4 cellular contexts compared by ENCODE assay signal in genomic region chr13:88417801-88418200, GRCh38.
TF ChIP-seq lines count a peak whose summit lies in the region.

No MANE protein-coding gene starts in this region.

TF ChIP-seq in HepG2, 621 proteins besides CTCF, POLR2A, EP300 and RAD21 (continues in another document):
- TF ChIP-seq SMARCE1 (IDR thresholded peaks at IDR 0.05; ENCODE audit: borderline replicate concordance) (no peak), ZBTB4 (CRISPR knock-in tag; IDR thresholded peaks at IDR 0.05; ENCODE audit: borderline replicate concordance) (no peak), FOXK2 (IDR thresholded peaks at IDR 0.05) (no peak), MAFK (conservative IDR thresholded peaks at IDR 0.05 in 1 of 2, IDR thresholded peaks at IDR 0.05 in 1 of 2; ENCODE audit: low read length in 2 of 2) (peak; percentile 71 to 81), ZNF552 (CRISPR knock-in tag; IDR thresholded peaks at IDR 0.05; ENCODE audit: borderline replicate concordance) (no peak), ZNF414 (CRISPR knock-in tag; IDR thresholded peaks at IDR 0.05) (no peak), CHCHD3 (CRISPR knock-in tag; IDR thresholded peaks at IDR 0.05) (no peak), THRA (CRISPR knock-in tag; IDR thresholded peaks at IDR 0.05; ENCODE audit: borderline replicate concordance) (no peak)

TF ChIP-seq in A549, 52 proteins besides CTCF, POLR2A, EP300 and RAD21:
- TF ChIP-seq FOXS1 (CRISPR knock-in tag; IDR thresholded peaks at IDR 0.05) (no peak), MAFK (IDR thresholded peaks at IDR 0.05; ENCODE audit: partially characterized antibody) (peak; percentile 51)

TF ChIP-seq in IMR-90, 13 proteins besides CTCF, POLR2A, EP300 and RAD21:
- TF ChIP-seq MAFK (IDR thresholded peaks at IDR 0.05; ENCODE audit: low read depth, low read length) (peak; percentile 71), USF2 (IDR thresholded peaks at IDR 0.05; ENCODE audit: low read depth, low read length) (no peak), SMC3 (IDR thresholded peaks at IDR 0.05; ENCODE audit: low read depth, low read length) (no peak)
TF ChIP-seq in IMR-90: peak in this region for 1.

TF ChIP-seq in K562, 482 proteins besides CTCF, POLR2A, EP300 and RAD21:
- TF ChIP-seq RFX1 (IDR thresholded peaks at IDR 0.05) (no peak), NR3C1 (CRISPR knock-in tag; IDR thresholded peaks at IDR 0.05) (no peak), MAFF (IDR thresholded peaks at IDR 0.05; ENCODE audit: low read length) (0 out of 2 replicates have a peak, but pooled peaks have one; percentile 7), E2F6 (IDR thresholded peaks at IDR 0.05; ENCODE audit: borderline replicate concordance in 1 of 2, extremely low read depth in 1 of 2, insufficient read depth in 1 of 2, insufficient read length in 1 of 2, low read depth in 1 of 2, low read length in 1 of 2, poor library complexity in 1 of 2, severe bottlenecking in 1 of 2) (no peak), SMARCE1 (IDR thresholded peaks at IDR 0.05) (no peak), NELFE (IDR thresholded peaks at IDR 0.05; ENCODE audit: insufficient read depth, insufficient read length) (no peak)
TF ChIP-seq in K562: peak in this region for 1.
